ENCODE assay signal across 1 cellular context in the genomic region with DNA sequence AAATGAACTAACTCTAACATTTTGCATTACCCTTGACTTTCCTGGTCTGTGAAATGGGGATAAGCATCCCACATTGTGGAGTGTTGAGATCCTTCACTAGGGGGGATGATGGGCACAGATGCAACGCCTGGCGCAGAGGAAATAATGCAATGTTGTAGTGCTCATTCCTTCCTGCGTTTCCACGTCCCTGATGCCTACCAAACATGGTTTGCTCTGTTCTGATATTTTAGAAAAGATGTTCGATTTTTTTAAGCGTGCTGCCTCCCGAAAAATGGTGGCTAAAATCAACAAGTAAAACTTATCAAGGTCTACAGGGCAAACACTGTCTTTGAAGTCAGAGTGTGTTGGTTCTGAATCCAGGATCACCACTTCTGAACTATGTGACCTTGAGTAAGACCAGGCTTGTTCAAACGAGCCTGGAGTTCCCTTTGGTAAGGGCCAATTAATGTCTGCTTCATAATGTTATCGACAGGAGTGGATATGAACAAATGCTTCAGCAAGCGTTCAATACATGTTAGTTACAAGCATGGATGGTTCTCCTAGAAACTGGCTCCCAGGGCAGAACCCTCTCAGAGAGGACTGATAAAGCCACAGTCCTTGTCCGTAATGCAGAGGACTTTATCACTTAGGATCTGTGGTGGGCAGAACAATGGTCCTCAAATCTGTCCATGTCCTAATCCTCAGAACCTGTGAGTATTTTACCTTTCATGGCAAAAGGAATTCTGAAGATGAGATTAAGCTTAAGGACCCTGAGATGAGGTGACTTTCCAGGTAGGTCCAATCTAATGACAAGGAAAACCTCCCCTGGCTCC.
A peak's percentile ranks its signal among the peaks of the same experiment; 100 is the strongest.
TF ChIP-seq lines count a peak whose summit lies in the region.

No MANE protein-coding gene starts in this region.

TF ChIP-seq in HepG2, 621 proteins besides CTCF, POLR2A, EP300 and RAD21 (continued from another document and continues in another):
- TF ChIP-seq ZBTB42 (CRISPR knock-in tag; IDR thresholded peaks at IDR 0.05) (no peak), RELA (CRISPR knock-in tag; IDR thresholded peaks at IDR 0.05) (no peak), ZMYM4 (CRISPR knock-in tag; IDR thresholded peaks at IDR 0.05) (peak; percentile 71), SOX13 (IDR thresholded peaks at IDR 0.05) (no peak), SOX13 (CRISPR knock-in tag; conservative IDR thresholded peaks at IDR 0.05 in 1 of 2, IDR thresholded peaks at IDR 0.05 in 1 of 2) (peak in 1 of 2 experiments; percentile 73; a peak in 2 of 4 replicates), SPEN (CRISPR knock-in tag; IDR thresholded peaks at IDR 0.05; ENCODE audit: low read depth) (no peak), ZSCAN22 (CRISPR knock-in tag; IDR thresholded peaks at IDR 0.05) (no peak), MYNN (CRISPR knock-in tag; IDR thresholded peaks at IDR 0.05; ENCODE audit: low read depth) (no peak; the same call in 1 of the 2 replicates), MAF1 (CRISPR knock-in tag; IDR thresholded peaks at IDR 0.05; ENCODE audit: borderline replicate concordance) (no peak), ZNF18 (CRISPR knock-in tag; IDR thresholded peaks at IDR 0.05; ENCODE audit: insufficient replicate concordance) (no peak), PCBP1 (IDR thresholded peaks at IDR 0.05; ENCODE audit: borderline replicate concordance, low read depth, low read length) (no peak), ERF (CRISPR knock-in tag; IDR thresholded peaks at IDR 0.05) (0 out of 2 replicates have a peak, but pooled peaks have one; percentile 30), TBX3 (IDR thresholded peaks at IDR 0.05; ENCODE audit: borderline replicate concordance) (no peak), ZNF674 (CRISPR knock-in tag; IDR thresholded peaks at IDR 0.05; ENCODE audit: low read depth) (no peak), TARDBP (CRISPR knock-in tag; IDR thresholded peaks at IDR 0.05) (peak; percentile 68; the same call in 1 of the 2 replicates), ZNF609 (CRISPR knock-in tag; IDR thresholded peaks at IDR 0.05; ENCODE audit: borderline replicate concordance) (peak; percentile 86; the same call in 1 of the 2 replicates), RFX1 (IDR thresholded peaks at IDR 0.05) (no peak), ZNF350 (CRISPR knock-in tag; IDR thresholded peaks at IDR 0.05; ENCODE audit: borderline replicate concordance, low read depth) (no peak), GATAD1 (CRISPR knock-in tag; IDR thresholded peaks at IDR 0.05) (0 out of 2 replicates have a peak, but pooled peaks have one; percentile 33), ZNF232 (CRISPR knock-in tag; IDR thresholded peaks at IDR 0.05; ENCODE audit: borderline replicate concordance) (no peak), ATF4 (CRISPR knock-in tag; IDR thresholded peaks at IDR 0.05) (no peak), ZNF24 (IDR thresholded peaks at IDR 0.05) (no peak; the same call in 1 of the 2 replicates), SIN3A (IDR thresholded peaks at IDR 0.05; ENCODE audit: borderline replicate concordance, low read depth, low read length) (no peak), CCAR2 (optimal IDR thresholded peaks at IDR 0.05; ENCODE audit: low read depth, low read length) (no peak), ZNF180 (CRISPR knock-in tag; IDR thresholded peaks at IDR 0.05; ENCODE audit: borderline replicate concordance, low read depth) (no peak), ZXDC (CRISPR knock-in tag; IDR thresholded peaks at IDR 0.05) (no peak), SNAPC2 (CRISPR knock-in tag; IDR thresholded peaks at IDR 0.05) (no peak), HNRNPH1 (optimal IDR thresholded peaks at IDR 0.05; ENCODE audit: low read depth, low read length) (no peak), ZNF557 (CRISPR knock-in tag; IDR thresholded peaks at IDR 0.05) (no peak)
- TF ChIP-seq, protein P1, sequence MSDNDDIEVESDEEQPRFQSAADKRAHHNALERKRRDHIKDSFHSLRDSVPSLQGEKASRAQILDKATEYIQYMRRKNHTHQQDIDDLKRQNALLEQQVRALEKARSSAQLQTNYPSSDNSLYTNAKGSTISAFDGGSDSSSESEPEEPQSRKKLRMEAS (IDR thresholded peaks at IDR 0.05), result peak; percentile 23; the same call in 1 of the 2 replicates
- TF ChIP-seq, protein P2, sequence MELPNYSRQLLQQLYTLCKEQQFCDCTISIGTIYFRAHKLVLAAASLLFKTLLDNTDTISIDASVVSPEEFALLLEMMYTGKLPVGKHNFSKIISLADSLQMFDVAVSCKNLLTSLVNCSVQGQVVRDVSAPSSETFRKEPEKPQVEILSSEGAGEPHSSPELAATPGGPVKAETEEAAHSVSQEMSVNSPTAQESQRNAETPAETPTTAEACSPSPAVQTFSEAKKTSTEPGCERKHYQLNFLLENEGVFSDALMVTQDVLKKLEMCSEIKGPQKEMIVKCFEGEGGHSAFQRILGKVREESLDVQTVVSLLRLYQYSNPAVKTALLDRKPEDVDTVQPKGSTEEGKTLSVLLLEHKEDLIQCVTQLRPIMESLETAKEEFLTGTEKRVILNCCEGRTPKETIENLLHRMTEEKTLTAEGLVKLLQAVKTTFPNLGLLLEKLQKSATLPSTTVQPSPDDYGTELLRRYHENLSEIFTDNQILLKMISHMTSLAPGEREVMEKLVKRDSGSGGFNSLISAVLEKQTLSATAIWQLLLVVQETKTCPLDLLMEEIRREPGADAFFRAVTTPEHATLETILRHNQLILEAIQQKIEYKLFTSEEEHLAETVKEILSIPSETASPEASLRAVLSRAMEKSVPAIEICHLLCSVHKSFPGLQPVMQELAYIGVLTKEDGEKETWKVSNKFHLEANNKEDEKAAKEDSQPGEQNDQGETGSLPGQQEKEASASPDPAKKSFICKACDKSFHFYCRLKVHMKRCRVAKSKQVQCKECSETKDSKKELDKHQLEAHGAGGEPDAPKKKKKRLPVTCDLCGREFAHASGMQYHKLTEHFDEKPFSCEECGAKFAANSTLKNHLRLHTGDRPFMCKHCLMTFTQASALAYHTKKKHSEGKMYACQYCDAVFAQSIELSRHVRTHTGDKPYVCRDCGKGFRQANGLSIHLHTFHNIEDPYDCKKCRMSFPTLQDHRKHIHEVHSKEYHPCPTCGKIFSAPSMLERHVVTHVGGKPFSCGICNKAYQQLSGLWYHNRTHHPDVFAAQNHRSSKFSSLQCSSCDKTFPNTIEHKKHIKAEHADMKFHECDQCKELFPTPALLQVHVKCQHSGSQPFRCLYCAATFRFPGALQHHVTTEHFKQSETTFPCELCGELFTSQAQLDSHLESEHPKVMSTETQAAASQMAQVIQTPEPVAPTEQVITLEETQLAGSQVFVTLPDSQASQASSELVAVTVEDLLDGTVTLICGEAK (IDR thresholded peaks at IDR 0.05), result no peak
- TF ChIP-seq, protein P2 (CRISPR knock-in tag; IDR thresholded peaks at IDR 0.05), result peak; percentile 15; the same call in 1 of the 2 replicates
